1 cellular context compared by ENCODE assay signal in genomic region chr16:9072806-9073341, GRCh38.
TF ChIP-seq lines count a peak whose summit lies in the region.

No MANE protein-coding gene starts in this region.

TF ChIP-seq in K562, 482 proteins besides CTCF, POLR2A, EP300 and RAD21 (continued from another document and continues in another):
- TF ChIP-seq ATF3 (IDR thresholded peaks at IDR 0.05) (peak; percentile 98), ATF3 (CRISPR knock-in tag; conservative IDR thresholded peaks at IDR 0.05) (no peak), ARHGAP35 (IDR thresholded peaks at IDR 0.05; ENCODE audit: partially characterized antibody) (no peak), TGIF2 (CRISPR knock-in tag; IDR thresholded peaks at IDR 0.05) (no peak), ZNF76 (CRISPR knock-in tag; IDR thresholded peaks at IDR 0.05; ENCODE audit: borderline replicate concordance) (no peak), DPF2 (IDR thresholded peaks at IDR 0.05) (peak; percentile 78), CBFB (CRISPR knock-in tag; IDR thresholded peaks at IDR 0.05) (no peak), THRAP3 (IDR thresholded peaks at IDR 0.05; ENCODE audit: borderline replicate concordance) (no peak), RBM34 (IDR thresholded peaks at IDR 0.05; ENCODE audit: borderline replicate concordance, insufficient read depth, low read length) (no peak), NFRKB (IDR thresholded peaks at IDR 0.05; ENCODE audit: low read depth) (peak; percentile 61), SRF (CRISPR knock-in tag; IDR thresholded peaks at IDR 0.05) (no peak), TAF1 (IDR thresholded peaks at IDR 0.05; ENCODE audit: control insufficient read depth, extremely low read depth, insufficient read depth, low read length, severe bottlenecking) (no peak), ZNF589 (CRISPR knock-in tag; IDR thresholded peaks at IDR 0.05; ENCODE audit: low read depth) (peak; percentile 74), PTTG1 (tag; IDR thresholded peaks at IDR 0.05; ENCODE audit: low read depth) (0 out of 2 replicates have a peak, but pooled peaks have one; percentile 13), CHD1 (IDR thresholded peaks at IDR 0.05; ENCODE audit: low read length) (no peak), ZNF384 (IDR thresholded peaks at IDR 0.05; ENCODE audit: low read depth, low read length) (no peak), NFATC3 (IDR thresholded peaks at IDR 0.05) (no peak), FOXJ3 (CRISPR knock-in tag; IDR thresholded peaks at IDR 0.05) (no peak), ATF4 (CRISPR knock-in tag; IDR thresholded peaks at IDR 0.05) (peak; percentile 56), SRSF7 (optimal IDR thresholded peaks at IDR 0.05; ENCODE audit: low read depth, low read length) (no peak), ATF7 (IDR thresholded peaks at IDR 0.05) (peak; percentile 96), SMARCE1 (IDR thresholded peaks at IDR 0.05) (0 out of 2 replicates have a peak, but pooled peaks have one; percentile 41), TCF7L2 (IDR thresholded peaks at IDR 0.05; ENCODE audit: low read depth, low read length) (no peak), RFX7 (CRISPR knock-in tag; IDR thresholded peaks at IDR 0.05) (no peak), MAZ (CRISPR knock-in tag; conservative IDR thresholded peaks at IDR 0.05 in 1 of 2, IDR thresholded peaks at IDR 0.05 in 1 of 2) (no peak), KLF13 (tag; IDR thresholded peaks at IDR 0.05; ENCODE audit: borderline replicate concordance, low read depth) (no peak), ZNF830 (CRISPR knock-in tag; IDR thresholded peaks at IDR 0.05) (no peak), TRIM28 (IDR thresholded peaks at IDR 0.05) (no peak), KAT7 (CRISPR knock-in tag; IDR thresholded peaks at IDR 0.05; ENCODE audit: borderline replicate concordance) (no peak), ZNF766 (CRISPR knock-in tag; conservative IDR thresholded peaks at IDR 0.05) (0 out of 2 replicates have a peak, but pooled peaks have one; percentile 21), TCF15 (CRISPR knock-in tag; IDR thresholded peaks at IDR 0.05) (no peak), PHTF2 (CRISPR knock-in tag; IDR thresholded peaks at IDR 0.05) (no peak), TRIM24 (IDR thresholded peaks at IDR 0.05) (peak; percentile 79 to 82), ZNF584 (CRISPR knock-in tag; IDR thresholded peaks at IDR 0.05; ENCODE audit: low read depth) (peak; percentile 53; the same call in 1 of the 2 replicates), GTF2F1 (IDR thresholded peaks at IDR 0.05; ENCODE audit: low read depth, low read length) (no peak), SMARCC2 (IDR thresholded peaks at IDR 0.05; ENCODE audit: low read depth) (0 out of 2 replicates have a peak, but pooled peaks have one; percentile 34), SP1 (CRISPR knock-in tag; IDR thresholded peaks at IDR 0.05) (no peak), ZNF134 (CRISPR knock-in tag; conservative IDR thresholded peaks at IDR 0.05) (no peak), CCAR2 (IDR thresholded peaks at IDR 0.05; ENCODE audit: low read depth, low read length) (no peak), HSF4 (CRISPR knock-in tag; IDR thresholded peaks at IDR 0.05; ENCODE audit: borderline replicate concordance) (no peak), HMBOX1 (IDR thresholded peaks at IDR 0.05) (no peak), GATAD2B (IDR thresholded peaks at IDR 0.05; ENCODE audit: borderline replicate concordance) (no peak), ZNF282 (CRISPR knock-in tag; IDR thresholded peaks at IDR 0.05) (no peak), ZNF695 (CRISPR knock-in tag; IDR thresholded peaks at IDR 0.05) (no peak), ZNF778 (CRISPR knock-in tag; IDR thresholded peaks at IDR 0.05) (no peak), TFAM (CRISPR knock-in tag; conservative IDR thresholded peaks at IDR 0.05) (no peak), C11orf30 (IDR thresholded peaks at IDR 0.05; ENCODE audit: low read depth) (peak; percentile 9; the same call in 1 of the 2 replicates), CBFA2T2 (conservative IDR thresholded peaks at IDR 0.05) (no peak), NEUROD1 (IDR thresholded peaks at IDR 0.05; ENCODE audit: borderline replicate concordance, low read depth, low read length, partially characterized antibody) (peak; percentile 33), ARID1B (IDR thresholded peaks at IDR 0.05) (peak; percentile 70), HDAC2 (IDR thresholded peaks at IDR 0.05) (no peak; the same call in 1 of the 2 replicates), HDAC3 (IDR thresholded peaks at IDR 0.05; ENCODE audit: borderline replicate concordance, partially characterized antibody) (no peak), ZFP30 (CRISPR knock-in tag; IDR thresholded peaks at IDR 0.05; ENCODE audit: borderline replicate concordance) (no peak), MTA1 (IDR thresholded peaks at IDR 0.05; ENCODE audit: borderline replicate concordance) (peak; percentile 45; the same call in 1 of the 2 replicates), ZNF121 (CRISPR knock-in tag; conservative IDR thresholded peaks at IDR 0.05) (no peak), TCF7 (IDR thresholded peaks at IDR 0.05; ENCODE audit: borderline replicate concordance) (no peak), SIN3B (IDR thresholded peaks at IDR 0.05; ENCODE audit: low read depth) (no peak), SIRT6 (IDR thresholded peaks at IDR 0.05; ENCODE audit: low read depth, low read length) (no peak), MEF2A (IDR thresholded peaks at IDR 0.05; ENCODE audit: control insufficient read depth, low read depth, low read length) (no peak), ZNF445 (CRISPR knock-in tag; IDR thresholded peaks at IDR 0.05; ENCODE audit: low read depth) (no peak), KDM1A (IDR thresholded peaks at IDR 0.05) (no peak), SREBF2 (CRISPR knock-in tag; IDR thresholded peaks at IDR 0.05) (no peak), ESRRA (IDR thresholded peaks at IDR 0.05; ENCODE audit: borderline replicate concordance, low read depth) (no peak), MGA (IDR thresholded peaks at IDR 0.05) (no peak; the same call in 1 of the 2 replicates), ZNF274 (IDR thresholded peaks at IDR 0.05; ENCODE audit: borderline replicate concordance, low read depth, low read length) (no peak), MYC (IDR thresholded peaks at IDR 0.05; ENCODE audit: low read depth, low read length) (peak; percentile 41; the same call in 1 of the 2 replicates), MYC (CRISPR knock-in tag; IDR thresholded peaks at IDR 0.05; ENCODE audit: borderline replicate concordance, low read depth) (no peak), ZNF655 (CRISPR knock-in tag; IDR thresholded peaks at IDR 0.05) (no peak), TEAD1 (CRISPR knock-in tag; IDR thresholded peaks at IDR 0.05) (no peak)
